11 cellular contexts compared by ENCODE assay signal in the genomic region with DNA sequence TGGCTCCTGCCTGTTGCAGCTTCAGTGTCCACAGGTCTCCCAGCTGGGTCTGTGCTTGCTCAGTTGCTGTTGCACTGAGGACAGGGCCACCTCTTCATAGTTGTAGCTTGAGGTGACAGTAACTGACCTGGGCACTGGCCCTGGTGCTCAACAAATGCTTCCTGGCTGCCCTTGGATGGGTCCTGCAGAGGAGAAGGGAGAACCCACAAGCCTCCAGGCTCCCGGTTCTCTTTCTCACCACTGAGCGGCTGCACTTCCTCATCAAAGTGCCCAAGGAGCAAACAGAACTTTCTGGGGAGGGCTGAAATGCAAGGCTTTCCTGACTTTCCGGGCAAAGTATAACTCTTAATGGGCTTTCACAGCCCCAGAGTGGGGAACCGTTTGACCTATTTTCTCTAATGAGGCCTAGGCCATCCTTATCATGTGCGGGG. TPM values are rescaled to one million over a fixed set of nuclear protein-coding genes. Genes with fewer than 3 reads are reported as not detected.
"Had no signal": no experiment of that assay in that cellular context is flagged by ENCODE, and none has a peak within 500 bp of the region (broad histone marks: within the 10 kb centered on the region; RNA-seq: fewer than 3 reads in every experiment).

No MANE protein-coding gene starts in this region.

- H3K27ac ChIP-seq: psoas muscle, VCaP had no signal

- H3K4me3 ChIP-seq: psoas muscle had no signal

- DNase-seq: activated CD4-positive, alpha-beta T cell treated with anti-CD3 and anti-CD28 coated beads for 4 hours; activated naive CD4-positive, alpha-beta T cell treated with Interleukin-2 at 50 U/mL for 16 hours; activated naive CD8-positive, alpha-beta T cell treated with anti-CD3 and anti-CD28 coated beads, Interleukin-2, amount 50 U/mL, for 24 hours; foreskin melanocyte; psoas muscle; stimulated activated CD4-positive, alpha-beta T cell treated with anti-CD3 and anti-CD28 coated beads, Interleukin-12 subunit alpha, Interleukin-12 subunit beta, amount 100 ng/mL, for 4 hours; stimulated activated naive CD4-positive, alpha-beta T cell treated with Interleukin-2 at 50 U/mL for 16 hours had no signal

- FAIRE-seq: astrocyte had no signal

- H3K4me1 ChIP-seq: psoas muscle had no signal

RNA-seq across cellular contexts. Expression of a gene that starts 38.7 kb away (rescaled TPM):
- total RNA-seq: astrocyte, left lobe of liver, occipital lobe had no signal
